Comparison of ENCODE assay signal across 8 cellular contexts in genomic region chr1:233025156-233025555, GRCh38.
DNase-seq lines count a peak whose midpoint lies in the region; ATAC-seq and TF ChIP-seq lines count a peak whose summit lies in the region.

No MANE protein-coding gene starts in this region.

- H3K27ac Mint-ChIP-seq in chondrocyte (ENCODE audit: unreplicated experiment) = no peak overlapping the region
- no peak overlapping the region for H3K27ac Mint-ChIP-seq in stimulated activated memory B cell treated with anti-CD40 and anti-IgM and Interleukin-4, amounts not matched to agents 10 μg/mL and 1 μg/mL and 100 μg/mL, for 72 hours

- peak; percentile 55 for DNase-seq in Right ventricle myocardium superior
- no peak for DNase-seq in cardiac septum (ENCODE audit: low spot score)
- DNase-seq in NCI-H69 (lab: John Stamatoyannopoulos, UW) = peak; percentile 29
- DNase-seq in chondrocyte (ENCODE audit: low spot score) = no peak
- DNase-seq in mucosa of descending colon = peak; percentile 67 to 83 (median 78)

- intact Hi-C loops in Right ventricle myocardium superior (cut with DNase I) = loop anchor here (5.0 to 10.0 kb wide), 2 partner anchors 150 to 388 kb away; no protein-coding TSS in a partner anchor
- intact Hi-C loops in cardiac septum (cut with DNase I) = loop anchor here (2.0 kb wide), 1 partner anchor 388 kb away; no protein-coding TSS in a partner anchor
- intact Hi-C loops in mucosa of descending colon (cut with DNase I, micrococcal nuclease) = loop anchor here in 1 of 2 donors (5.0 kb wide), 1 partner anchor 393 kb away; the partner anchor contains the start of gene SIPA1L2

- peaks cover 2% of the 10 kb centered on the region for H3K36me3 Mint-ChIP-seq in chondrocyte (ENCODE audit: low read depth)
- H3K36me3 Mint-ChIP-seq in stimulated activated memory B cell treated with anti-CD40 and anti-IgM and Interleukin-4, amounts not matched to agents 10 μg/mL and 1 μg/mL and 100 μg/mL, for 72 hours = peaks cover 25% of the 10 kb centered on the region

- no peak overlapping the region for H3K4me3 Mint-ChIP-seq in chondrocyte (ENCODE audit: unreplicated experiment)
- H3K4me3 Mint-ChIP-seq in stimulated activated memory B cell treated with anti-CD40 and anti-IgM and Interleukin-4, amounts not matched to agents 10 μg/mL and 1 μg/mL and 100 μg/mL, for 72 hours = no peak overlapping the region

- no peaks in the 10 kb centered on the region for H3K4me1 ChIP-seq in mucosa of descending colon (ENCODE audit: low read depth)

- H3K9me3 ChIP-seq in mucosa of descending colon = no peaks in the 10 kb centered on the region

- no peaks in the 10 kb centered on the region for H3K27me3 Mint-ChIP-seq in chondrocyte (ENCODE audit: low read depth)
- no peaks in the 10 kb centered on the region for H3K27me3 Mint-ChIP-seq in stimulated activated memory B cell treated with anti-CD40 and anti-IgM and Interleukin-4, amounts not matched to agents 10 μg/mL and 1 μg/mL and 100 μg/mL, for 72 hours

- no peaks in the 10 kb centered on the region for H3K36me3 ChIP-seq in mucosa of descending colon (ENCODE audit: low read depth)

- TF ChIP-seq CTCF in chondrocyte (IDR thresholded peaks at IDR 0.05) = peak; percentile 72
- TF ChIP-seq CTCF in mucosa of descending colon (IDR thresholded peaks at IDR 0.05) = peak; percentile 22

- H3K4me1 Mint-ChIP-seq in chondrocyte (ENCODE audit: low read depth) = peaks cover 6% of the 10 kb centered on the region
- H3K4me1 Mint-ChIP-seq in stimulated activated memory B cell treated with anti-CD40 and anti-IgM and Interleukin-4, amounts not matched to agents 10 μg/mL and 1 μg/mL and 100 μg/mL, for 72 hours = no peaks in the 10 kb centered on the region

- H3K9me3 Mint-ChIP-seq in chondrocyte (ENCODE audit: low read depth) = no peaks in the 10 kb centered on the region
- H3K9me3 Mint-ChIP-seq in stimulated activated memory B cell treated with anti-CD40 and anti-IgM and Interleukin-4, amounts not matched to agents 10 μg/mL and 1 μg/mL and 100 μg/mL, for 72 hours = no peaks in the 10 kb centered on the region

- no peak overlapping the region for H3K4me3 ChIP-seq in mucosa of descending colon

- ATAC-seq in Right ventricle myocardium superior (ENCODE audit: poor library complexity) (peak; percentile 71), mucosa of descending colon (peak; percentile 95), GM18517 (IDR thresholded peaks at IDR 0.05; ENCODE audit: unreplicated experiment) (no peak), GM18867 (IDR thresholded peaks at IDR 0.05; ENCODE audit: unreplicated experiment) (no peak)
- no peak for ATAC-seq in stimulated activated memory B cell treated with anti-CD40 and anti-IgM and Interleukin-4, amounts not matched to agents 10 μg/mL and 1 μg/mL and 100 μg/mL, for 72 hours

Comparison
In these comparisons a context has a peak if more than half of its experiments do, and no peak if none do; other contexts are left out.
1. DNase-seq: peak in Right ventricle myocardium superior (single experiment), NCI-H69 (single experiment) and mucosa of descending colon (3 of 3); none in cardiac septum (single experiment) and chondrocyte (single experiment).
2. ATAC-seq: peak in Right ventricle myocardium superior (single experiment) and mucosa of descending colon (single experiment); none in GM18517 (single experiment), stimulated activated memory B cell treated with anti-CD40 and anti-IgM and Interleukin-4, amounts not matched to agents 10 μg/mL and 1 μg/mL and 100 μg/mL, for 72 hours (single experiment) and GM18867 (single experiment).